ENCODE assay signal across 18 cellular contexts in the genomic region with DNA sequence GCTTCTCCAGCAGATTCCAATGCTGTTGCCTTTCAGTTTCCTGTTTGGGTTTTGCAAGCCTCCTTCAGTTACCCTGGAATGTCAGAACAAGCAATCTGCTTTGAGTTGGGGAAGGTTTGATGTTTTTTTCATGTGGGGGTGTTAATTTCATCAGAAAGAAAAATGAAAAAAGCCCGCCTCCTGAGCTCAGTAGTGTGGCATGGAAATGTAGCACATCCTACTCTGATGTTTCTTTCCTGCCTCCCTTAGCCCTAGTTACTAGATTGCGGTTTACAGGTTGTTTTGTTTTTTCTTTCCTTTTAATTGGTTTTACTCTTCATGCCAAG. TPM values are rescaled to one million over a fixed set of nuclear protein-coding genes. Genes with fewer than 3 reads are reported as not detected.
DNase-seq lines count a peak whose midpoint lies in the region; ATAC-seq and FAIRE-seq lines count a peak whose summit lies in the region.
"Had no signal": no experiment of that assay in that cellular context is flagged by ENCODE, and none has a peak within 500 bp of the region (broad histone marks: within the 10 kb centered on the region; RNA-seq: fewer than 3 reads in every experiment).

No MANE protein-coding gene starts in this region.

- no peak overlapping the region for H2AK5ac ChIP-seq in trophoblast cell (ENCODE audit: low read length)

- H4K12ac ChIP-seq in trophoblast cell (ENCODE audit: low read depth, low read length): no peak overlapping the region

- H3K27ac Mint-ChIP-seq in activated CD4-positive, alpha-beta memory T cell treated with anti-CD3 and anti-CD28 coated beads for 36 hours: peak overlapping the region; percentile 81
- H3K27ac Mint-ChIP-seq in memory B cell: peak overlapping the region; percentile 84
- H3K27ac Mint-ChIP-seq: activated naive CD4-positive, alpha-beta T cell treated with anti-CD3 and anti-CD28 coated beads, Interleukin-2, amount 50 U/mL, for 24 hours; H9 had no signal

- CTCF ChIA-PET in activated CD4-positive, alpha-beta memory T cell treated with anti-CD3 and anti-CD28 coated beads for 36 hours (lab: Charles Lee): interaction anchor here (1.0 to 2.5 kb wide), 5 partner anchors 10 to 364 kb away, joined by 3 to 9 read pairs (median 7); no protein-coding TSS in a partner anchor

- no peak overlapping the region for H2BK12ac ChIP-seq in trophoblast cell (ENCODE audit: low read length)

- peaks cover 10% of the 10 kb centered on the region for H3K36me3 Mint-ChIP-seq in activated CD4-positive, alpha-beta memory T cell treated with anti-CD3 and anti-CD28 coated beads for 36 hours
- peaks cover 23% of the 10 kb centered on the region for H3K36me3 Mint-ChIP-seq in memory B cell
- H3K36me3 Mint-ChIP-seq: activated naive CD4-positive, alpha-beta T cell treated with anti-CD3 and anti-CD28 coated beads, Interleukin-2, amount 50 U/mL, for 24 hours had no signal

- H3K79me2 ChIP-seq in GM23248 (ENCODE audit: insufficient read depth) (no peaks in the 10 kb centered on the region), trophoblast cell (ENCODE audit: control insufficient read depth, insufficient read depth, low read length, poor library complexity) (no peaks in the 10 kb centered on the region)

- H3K27ac ChIP-seq in GM23248: no peak overlapping the region
- H3K27ac ChIP-seq in trophoblast cell (ENCODE audit: low read depth, low read length): no peak overlapping the region
- no peak overlapping the region for H3K27ac ChIP-seq in small intestine (ENCODE audit: low read depth in 1 of 2, low read length in 1 of 2)

- H2AFZ ChIP-seq in GM23248 (peak overlapping the region; percentile 44), trophoblast cell (ENCODE audit: insufficient read depth, low read length, poor library complexity) (no peak overlapping the region)

- no peak overlapping the region for H3K4ac ChIP-seq in trophoblast cell (ENCODE audit: low read depth, low read length)

- H3K9me3 Mint-ChIP-seq in activated CD4-positive, alpha-beta memory T cell treated with anti-CD3 and anti-CD28 coated beads for 36 hours: no peaks in the 10 kb centered on the region
- H3K9me3 Mint-ChIP-seq in memory B cell: no peaks in the 10 kb centered on the region
- H3K9me3 Mint-ChIP-seq: activated naive CD4-positive, alpha-beta T cell treated with anti-CD3 and anti-CD28 coated beads, Interleukin-2, amount 50 U/mL, for 24 hours; H9 had no signal

- intact Hi-C loops in activated CD4-positive, alpha-beta memory T cell treated with anti-CD3 and anti-CD28 coated beads for 36 hours (cut with micrococcal nuclease): loop anchor here (2.0 kb wide), 1 partner anchor 21 kb away; no protein-coding TSS in a partner anchor

- POLR2A ChIA-PET in activated CD4-positive, alpha-beta memory T cell treated with anti-CD3 and anti-CD28 coated beads for 36 hours (lab: Charles Lee): interaction anchor here (0.8 to 2.6 kb wide), 4 partner anchors 11 to 147 kb away, joined by 3 to 13 read pairs (median 5); no protein-coding TSS in a partner anchor

- H3K4me1 ChIP-seq in GM23248 (ENCODE audit: insufficient read depth) (peaks cover 30% of the 10 kb centered on the region), trophoblast cell (ENCODE audit: control insufficient read depth in 1 of 2, insufficient read depth in 2 of 2, low read length in 2 of 2) (peaks cover 0 to 2% of the 10 kb centered on the region in 2 experiments), small intestine (ENCODE audit: control insufficient read depth in 2 of 2, insufficient read depth in 1 of 2, low read depth in 1 of 2, low read length in 1 of 2) (no peaks in the 10 kb centered on the region)

- WGBS in GM23248 (ENCODE audit: low coverage in 1 of 2, low lambda C conversion rate in 2 of 2, missing lambda C conversion rate in 2 of 2), 2 experiments: 47 to 64% methylated on average over 2 of the region's 2 CpGs
- WGBS in trophoblast cell (ENCODE audit: extremely low coverage, insufficient coverage, insufficient read length): no CpG with 5 or more reads among the region's 2 CpGs
- WGBS in small intestine, 3 donors: 80 to 88% (median 85%) methylated on average over 2 of the region's 2 CpGs

- no peak for FAIRE-seq in small intestine (lab: Jason Lieb, UNC)
- FAIRE-seq: G401.6 had no signal

- H3K18ac ChIP-seq in trophoblast cell (ENCODE audit: low read length): no peak overlapping the region

- H3K9ac ChIP-seq in GM23248 (no peak overlapping the region), trophoblast cell (ENCODE audit: low read length) (no peak overlapping the region)

- in situ Hi-C loops in GM23248 (cut with MboI): no loop called here

- H3K4me3 ChIP-seq in GM23248 (no peak overlapping the region), trophoblast cell (ENCODE audit: low read depth, low read length) (no peak overlapping the region), small intestine (ENCODE audit: low read depth in 1 of 2, low read length in 2 of 2) (no peak overlapping the region)

- no peaks in the 10 kb centered on the region for H3K9me2 ChIP-seq in GM23248 (ENCODE audit: insufficient read depth)

- H3K36me3 ChIP-seq in GM23248 (ENCODE audit: low read depth): no peaks in the 10 kb centered on the region
- no peaks in the 10 kb centered on the region for H3K36me3 ChIP-seq in trophoblast cell (ENCODE audit: control insufficient read depth in 1 of 2, insufficient read depth in 2 of 2, low read length in 2 of 2)
- H3K36me3 ChIP-seq in small intestine (ENCODE audit: control insufficient read depth in 2 of 2, insufficient read depth in 2 of 2, low read length in 2 of 2): no peaks in the 10 kb centered on the region

- H3K27me3 ChIP-seq in GM23248 (replicated peaks; ENCODE audit: insufficient read depth) (no peaks in the 10 kb centered on the region), trophoblast cell (ENCODE audit: insufficient read depth, low read length) (no peaks in the 10 kb centered on the region), small intestine (ENCODE audit: control insufficient read depth in 2 of 2, insufficient read depth in 2 of 2, low read length in 2 of 2) (no peaks in the 10 kb centered on the region)

- ATAC-seq in memory B cell (ENCODE audit: low read depth) (no peak), GM18873 (IDR thresholded peaks at IDR 0.05; ENCODE audit: low FRiP score, unreplicated experiment) (no peak)
- ATAC-seq: left ventricle myocardium superior, right cardiac atrium had no signal

- H3K4me1 Mint-ChIP-seq in activated CD4-positive, alpha-beta memory T cell treated with anti-CD3 and anti-CD28 coated beads for 36 hours (ENCODE audit: low read depth): peaks cover 32% of the 10 kb centered on the region
- H3K4me1 Mint-ChIP-seq in memory B cell: peaks cover 33% of the 10 kb centered on the region
- H3K4me1 Mint-ChIP-seq: activated naive CD4-positive, alpha-beta T cell treated with anti-CD3 and anti-CD28 coated beads, Interleukin-2, amount 50 U/mL, for 24 hours had no signal

- H3K9me3 ChIP-seq in GM23248 (ENCODE audit: low read depth): no peaks in the 10 kb centered on the region
- no peaks in the 10 kb centered on the region for H3K9me3 ChIP-seq in trophoblast cell (ENCODE audit: insufficient read depth, low read depth, low read length)
- H3K9me3 ChIP-seq in small intestine (ENCODE audit: control insufficient read depth, low read depth): no peaks in the 10 kb centered on the region

- no peaks in the 10 kb centered on the region for H4K20me1 ChIP-seq in GM23248 (ENCODE audit: insufficient read depth)

- no peaks in the 10 kb centered on the region for H3K27me3 Mint-ChIP-seq in activated CD4-positive, alpha-beta memory T cell treated with anti-CD3 and anti-CD28 coated beads for 36 hours
- H3K27me3 Mint-ChIP-seq in memory B cell: no peaks in the 10 kb centered on the region
- H3K27me3 Mint-ChIP-seq: activated naive CD4-positive, alpha-beta T cell treated with anti-CD3 and anti-CD28 coated beads, Interleukin-2, amount 50 U/mL, for 24 hours had no signal

- no peak overlapping the region for H3K14ac ChIP-seq in trophoblast cell (ENCODE audit: low read length)

- H4K8ac ChIP-seq in trophoblast cell (ENCODE audit: low read depth, low read length): no peak overlapping the region

- DNase-seq in Daoy (ENCODE audit: low read depth): peak; percentile 5
- DNase-seq in GM23248: peak; percentile 50
- no peak for DNase-seq in activated CD4-positive, alpha-beta memory T cell treated with anti-CD3 and anti-CD28 coated beads for 36 hours
- DNase-seq in memory B cell (ENCODE audit: low spot score in 2 of 2): no peak
- DNase-seq in trophoblast cell: no peak
- no peak for DNase-seq in small intestine
- DNase-seq in NOMO-1 treated with DMSO at 0.1 percent for 48 hours (lab: John Stamatoyannopoulos, UW; ENCODE audit: unreplicated experiment): no peak
- DNase-seq: H9; left ventricle myocardium superior; right cardiac atrium; SHP77 treated with DMSO at 0.1 percent for 48 hours; stimulated activated naive CD4-positive, alpha-beta T cell treated with Interleukin-2 at 50 U/mL for 16 hours had no signal

- H3K4me2 ChIP-seq in GM23248 (ENCODE audit: unreplicated experiment) (peak overlapping the region; percentile 43), trophoblast cell (ENCODE audit: low read length) (no peak overlapping the region)

- H2BK120ac ChIP-seq in trophoblast cell (ENCODE audit: insufficient read depth, low read length, poor library complexity): no peak overlapping the region

- no peak overlapping the region for H4K91ac ChIP-seq in trophoblast cell (ENCODE audit: low read depth, low read length)

- 0 out of 2 replicates have a peak, but pooled peaks cover 13% of the 10 kb centered on the region for H3F3A ChIP-seq in GM23248 (ENCODE audit: insufficient read depth)

- H3K4me3 Mint-ChIP-seq in activated CD4-positive, alpha-beta memory T cell treated with anti-CD3 and anti-CD28 coated beads for 36 hours: no peak overlapping the region
- H3K4me3 Mint-ChIP-seq in memory B cell: peak overlapping the region; percentile 45
- H3K4me3 Mint-ChIP-seq: activated naive CD4-positive, alpha-beta T cell treated with anti-CD3 and anti-CD28 coated beads, Interleukin-2, amount 50 U/mL, for 24 hours; H9; neural crest cell had no signal

- no peaks in the 10 kb centered on the region for H3K79me1 ChIP-seq in trophoblast cell (ENCODE audit: low read length)

- H3K23ac ChIP-seq in trophoblast cell (ENCODE audit: low read length): no peak overlapping the region

- no peak overlapping the region for H2BK5ac ChIP-seq in trophoblast cell (ENCODE audit: low read depth, low read length, poor library complexity)

RNA-seq across cellular contexts. Expression of gene IFNG-AS1, which starts 22.6 kb away (rescaled TPM):
- not detected in 2 replicates for total RNA-seq in Daoy (2014; rRNA removed; shearing (Covaris generic))
- not detected in 2 replicates for total RNA-seq in GM23248 (2014; rRNA removed; shearing (Covaris generic))
- polyA plus RNA-seq in GM23248 (2016; fragmentation: Nextera tagmentation; extraction: Ambion mirVana): not detected in 2 replicates
- total RNA-seq in activated CD4-positive, alpha-beta memory T cell treated with anti-CD3 and anti-CD28 coated beads for 36 hours: 1 to 10 TPM in 1 of 2 experiments, under 1 TPM in 1; 0.48 to 1.1 TPM
- not detected in 2 replicates for polyA plus RNA-seq in trophoblast cell (2013)
- not detected for polyA plus RNA-seq in small intestine
- total RNA-seq: H9, left ventricle myocardium superior, neural crest cell had no signal
- polyA plus RNA-seq: esophagus, urinary bladder had no signal

Comparison
In these comparisons a context has a peak if more than half of its experiments do, and no peak if none do; other contexts are left out.
1. DNase-seq: peak in Daoy (single experiment) and GM23248 (single experiment); none in activated CD4-positive, alpha-beta memory T cell treated with anti-CD3 and anti-CD28 coated beads for 36 hours (single experiment), memory B cell (0 of 2), trophoblast cell (0 of 2), small intestine (single experiment) and NOMO-1 treated with DMSO at 0.1 percent for 48 hours (single experiment).